ENCODE assay signal across 19 cellular contexts in genomic region chr5:107887181-107887580, GRCh38.
DNase-seq lines count a peak whose midpoint lies in the region; ATAC-seq and TF ChIP-seq lines count a peak whose summit lies in the region.
"Had no signal": no experiment of that assay in that cellular context is flagged by ENCODE, and none has a peak within 500 bp of the region (broad histone marks: within the 10 kb centered on the region; RNA-seq: fewer than 3 reads in every experiment).

No MANE protein-coding gene starts in this region.

- ATAC-seq in CD4-positive, alpha-beta T cell (ENCODE audit: poor library complexity), result no peak
- ATAC-seq in HG02852 (IDR thresholded peaks at IDR 0.05; ENCODE audit: unreplicated experiment), result peak; percentile 24
- peak; percentile 50 for ATAC-seq in left colon
- ATAC-seq in HG02763 (IDR thresholded peaks at IDR 0.05; ENCODE audit: unreplicated experiment), result no peak
- no peak for ATAC-seq in HG02571 (IDR thresholded peaks at IDR 0.05; ENCODE audit: unreplicated experiment)
- ATAC-seq: activated CD8-positive, alpha-beta T cell treated with anti-CD3 and anti-CD28 coated beads for 36 hours; natural killer cell had no signal

- H3K4me3 Mint-ChIP-seq in CD4-positive, alpha-beta T cell, result peak overlapping the region; percentile 31
- H3K4me3 Mint-ChIP-seq: activated CD8-positive, alpha-beta T cell treated with anti-CD3 and anti-CD28 coated beads for 36 hours; natural killer cell had no signal

- H3K4me1 Mint-ChIP-seq in CD4-positive, alpha-beta T cell (ENCODE audit: low read depth), result peaks cover 27% of the 10 kb centered on the region

- intact Hi-C loops in CD4-positive, alpha-beta T cell (cut with DNase I, micrococcal nuclease), result no loop called here
- intact Hi-C loops in left colon (cut with DNase I, micrococcal nuclease), result no loop called here

- H3K27me3 Mint-ChIP-seq in CD4-positive, alpha-beta T cell, result no peaks in the 10 kb centered on the region
- H3K27me3 Mint-ChIP-seq: activated CD8-positive, alpha-beta T cell treated with anti-CD3 and anti-CD28 coated beads for 36 hours had no signal

- H3K27ac ChIP-seq in CD4-positive, alpha-beta T cell (ENCODE audit: low read depth, low read length), result no peak overlapping the region
- H3K27ac ChIP-seq in SK-N-MC, result no peak overlapping the region
- H3K27ac ChIP-seq: skin epidermis, vagina had no signal

- no peaks in the 10 kb centered on the region for H3K9me3 ChIP-seq in CD4-positive, alpha-beta T cell (ENCODE audit: control insufficient read depth, low read length)
- H3K9me3 ChIP-seq in SK-N-MC (ENCODE audit: low read depth, low read length), result no peaks in the 10 kb centered on the region
- H3K9me3 ChIP-seq: vagina had no signal

- H3K4me3 ChIP-seq in SK-N-MC (peak overlapping the region; percentile 31; the same call in 1 of the 2 replicates), H7 (ENCODE audit: insufficient read depth, low read depth, low read length) (no peak overlapping the region)
- H3K4me3 ChIP-seq: skin epidermis, vagina had no signal

- no peak for DNase-seq in CD4-positive, alpha-beta T cell
- DNase-seq in SK-N-MC (ENCODE audit: low read depth, low spot score) (no peak), left colon (no peak), H7 (no peak)
- DNase-seq: activated CD8-positive, alpha-beta T cell treated with anti-CD3 and anti-CD28 coated beads for 36 hours; amygdala; cerebellar nuclear complex; COR-L47; EL; mammary epithelial cell; natural killer cell; NCI-H1436 treated with DMSO at 0.1 percent for 48 hours; NCI-H774; stimulated activated CD4-positive, alpha-beta T cell treated with anti-CD3 and anti-CD28 coated beads, Interleukin-4, amount 100 ng/mL, for 24 hours had no signal

- POLR2A ChIA-PET in CD4-positive, alpha-beta T cell (lab: Charles Lee), result no interaction called here

- TF ChIP-seq CTCF in CD4-positive, alpha-beta T cell (IDR thresholded peaks at IDR 0.05), result no peak

- H3K9me3 Mint-ChIP-seq in CD4-positive, alpha-beta T cell, result no peaks in the 10 kb centered on the region
- H3K9me3 Mint-ChIP-seq: activated CD8-positive, alpha-beta T cell treated with anti-CD3 and anti-CD28 coated beads for 36 hours; natural killer cell had no signal

- no peaks in the 10 kb centered on the region for H3K36me3 ChIP-seq in SK-N-MC (ENCODE audit: insufficient read depth, low read length)
- no peaks in the 10 kb centered on the region for H3K36me3 ChIP-seq in H7 (replicated peaks; ENCODE audit: control insufficient read depth, insufficient read depth, low read length)
- H3K36me3 ChIP-seq: vagina had no signal

- no peak overlapping the region for H3K27ac Mint-ChIP-seq in CD4-positive, alpha-beta T cell
- H3K27ac Mint-ChIP-seq: activated CD8-positive, alpha-beta T cell treated with anti-CD3 and anti-CD28 coated beads for 36 hours; natural killer cell had no signal

- H3K27me3 ChIP-seq in CD4-positive, alpha-beta T cell (ENCODE audit: control insufficient read depth, insufficient read depth, low read length), result no peaks in the 10 kb centered on the region
- no peaks in the 10 kb centered on the region for H3K27me3 ChIP-seq in H7 (ENCODE audit: control insufficient read depth, insufficient read depth, low read length)
- H3K27me3 ChIP-seq: vagina had no signal

- peaks cover 4% of the 10 kb centered on the region for H3K36me3 Mint-ChIP-seq in CD4-positive, alpha-beta T cell (ENCODE audit: low read depth)
- H3K36me3 Mint-ChIP-seq: natural killer cell had no signal

- CTCF ChIA-PET in CD4-positive, alpha-beta T cell (lab: Charles Lee), result interaction anchor here (0.9 kb wide), 1 partner anchor 13 kb away, joined by 3 read pairs; no protein-coding TSS in a partner anchor

- no peak overlapping the region for H3K9ac ChIP-seq in SK-N-MC (ENCODE audit: insufficient read length)

Comparison
In these comparisons a context has a peak if more than half of its experiments do, and no peak if none do; other contexts are left out.
1. ATAC-seq: peak in HG02852 (single experiment) and left colon (single experiment); none in CD4-positive, alpha-beta T cell (single experiment), HG02763 (single experiment) and HG02571 (single experiment).